ENCODE assay signal across 17 cellular contexts in genomic region chr2:68371581-68371980, GRCh38. TPM values are rescaled to one million over a fixed set of nuclear protein-coding genes. Genes with fewer than 3 reads are reported as not detected.
A peak's percentile ranks its signal among the peaks of the same experiment; 100 is the strongest.
DNase-seq lines count a peak whose midpoint lies in the region; ATAC-seq and TF ChIP-seq lines count a peak whose summit lies in the region.
"Had no signal": no experiment of that assay in that cellular context is flagged by ENCODE, and none has a peak within 500 bp of the region (broad histone marks: within the 10 kb centered on the region; RNA-seq: fewer than 3 reads in every experiment).

No MANE protein-coding gene starts in this region.

- H3K27ac ChIP-seq in CD8-positive, alpha-beta T cell (ENCODE audit: low read depth, low read length): no peak overlapping the region
- H3K27ac ChIP-seq in OCI-LY3 (ENCODE audit: low read length): peak overlapping the region; percentile 61
- H3K27ac ChIP-seq: ascending aorta, C4-2B, foreskin keratinocyte, psoas muscle, SJSA1 had no signal

- no peaks in the 10 kb centered on the region for H3K27me3 ChIP-seq in CD8-positive, alpha-beta T cell (ENCODE audit: insufficient read depth, low read length)
- H3K27me3 ChIP-seq in OCI-LY3 (ENCODE audit: low read depth, low read length): no peaks in the 10 kb centered on the region
- H3K27me3 ChIP-seq: ascending aorta, SJSA1 had no signal

- TF ChIP-seq CTCF in CD8-positive, alpha-beta T cell (IDR thresholded peaks at IDR 0.05): no peak
- TF ChIP-seq CTCF in OCI-LY3 (IDR thresholded peaks at IDR 0.05; ENCODE audit: low read depth, low read length): no peak

- H3K9me3 Mint-ChIP-seq in CD8-positive, alpha-beta T cell: no peaks in the 10 kb centered on the region
- H3K9me3 Mint-ChIP-seq in memory B cell: no peaks in the 10 kb centered on the region
- H3K9me3 Mint-ChIP-seq in activated CD4-positive, alpha-beta T cell treated with anti-CD3 and anti-CD28 coated beads, Interleukin-2, amount 10 ng/mL, durations not matched to agents 24 days and 14 days: peaks cover 9% of the 10 kb centered on the region

- ATAC-seq in CD8-positive, alpha-beta T cell: peak; percentile 62
- ATAC-seq in HG02610 (IDR thresholded peaks at IDR 0.05; ENCODE audit: unreplicated experiment) (peak; percentile 39), memory B cell (ENCODE audit: low read depth) (peak; percentile 23)
- ATAC-seq: foreskin keratinocyte, psoas muscle had no signal

- peaks cover 30% of the 10 kb centered on the region for H3K4me1 Mint-ChIP-seq in CD8-positive, alpha-beta T cell (ENCODE audit: low read depth)
- peaks cover 70% of the 10 kb centered on the region for H3K4me1 Mint-ChIP-seq in memory B cell
- H3K4me1 Mint-ChIP-seq in activated CD4-positive, alpha-beta T cell treated with anti-CD3 and anti-CD28 coated beads, Interleukin-2, amount 10 ng/mL, durations not matched to agents 24 days and 14 days: peaks cover 12% of the 10 kb centered on the region

- peak overlapping the region; percentile 19 for H3K27ac Mint-ChIP-seq in CD8-positive, alpha-beta T cell
- peak overlapping the region; percentile 47 for H3K27ac Mint-ChIP-seq in memory B cell
- H3K27ac Mint-ChIP-seq in activated CD4-positive, alpha-beta T cell treated with anti-CD3 and anti-CD28 coated beads, Interleukin-2, amount 10 ng/mL, durations not matched to agents 24 days and 14 days: no peak overlapping the region

- H3K9me3 ChIP-seq in CD8-positive, alpha-beta T cell (ENCODE audit: low read length): no peaks in the 10 kb centered on the region
- H3K9me3 ChIP-seq in OCI-LY3 (ENCODE audit: insufficient read depth, low read length): no peaks in the 10 kb centered on the region
- H3K9me3 ChIP-seq: ascending aorta, psoas muscle, SJSA1 had no signal

- H2AFZ ChIP-seq in OCI-LY3 (ENCODE audit: low read depth, low read length): no peak overlapping the region

- no peak overlapping the region for H3K4me3 ChIP-seq in CD8-positive, alpha-beta T cell (ENCODE audit: low read depth, low read length)
- H3K4me3 ChIP-seq in OCI-LY3 (ENCODE audit: low read length): peak overlapping the region; percentile 37
- H3K4me3 ChIP-seq: ascending aorta, psoas muscle, SJSA1 had no signal

- H3K36me3 ChIP-seq in CD8-positive, alpha-beta T cell (ENCODE audit: insufficient read depth, low read length): no peaks in the 10 kb centered on the region
- H3K36me3 ChIP-seq in OCI-LY3 (replicated peaks; ENCODE audit: low read depth, low read length): peaks cover 53% of the 10 kb centered on the region
- H3K36me3 ChIP-seq: ascending aorta, SJSA1 had no signal

- peak overlapping the region; percentile 12 for H3K4me3 Mint-ChIP-seq in CD8-positive, alpha-beta T cell
- H3K4me3 Mint-ChIP-seq in memory B cell: peak overlapping the region; percentile 46
- H3K4me3 Mint-ChIP-seq in activated CD4-positive, alpha-beta T cell treated with anti-CD3 and anti-CD28 coated beads, Interleukin-2, amount 10 ng/mL, durations not matched to agents 24 days and 14 days: no peak overlapping the region

- DNase-seq in CD8-positive, alpha-beta T cell: no peak
- DNase-seq in memory B cell (ENCODE audit: low spot score in 2 of 2) (no peak), NCI-H187 treated with DMSO at 0.1 percent for 48 hours (lab: John Stamatoyannopoulos, UW) (no peak), UCSD-AML1 (lab: John Stamatoyannopoulos, UW; ENCODE audit: unreplicated experiment) (no peak)
- no peak for DNase-seq in activated CD4-positive, alpha-beta T cell treated with anti-CD3 and anti-CD28 coated beads, Interleukin-2, amount 10 ng/mL, durations not matched to agents 24 days and 14 days
- no peak for DNase-seq in stimulated activated CD4-positive, alpha-beta T cell treated with anti-CD3 and anti-CD28 coated beads, Interleukin-12 subunit alpha, Interleukin-12 subunit beta, amount 100 ng/mL, for 4 hours
- DNase-seq: effector CD4-positive, alpha-beta T cell; foreskin keratinocyte; GDM1; NCI-H187; psoas muscle; stimulated activated CD4-positive, alpha-beta T cell treated with anti-CD3 and anti-CD28 coated beads, Interleukin-4, amount 100 ng/mL, for 1 hour had no signal

- intact Hi-C loops in CD8-positive, alpha-beta T cell (cut with DNase I, micrococcal nuclease): no loop called here
- intact Hi-C loops in activated CD4-positive, alpha-beta T cell treated with anti-CD3 and anti-CD28 coated beads, Interleukin-2, amount 10 ng/mL, durations not matched to agents 24 days and 14 days (cut with micrococcal nuclease): loop anchor here (2.0 kb wide), 1 partner anchor 15 kb away; no protein-coding TSS in a partner anchor

- no peaks in the 10 kb centered on the region for H3K27me3 Mint-ChIP-seq in CD8-positive, alpha-beta T cell (ENCODE audit: low read depth)
- no peaks in the 10 kb centered on the region for H3K27me3 Mint-ChIP-seq in memory B cell
- peaks cover 42% of the 10 kb centered on the region for H3K27me3 Mint-ChIP-seq in activated CD4-positive, alpha-beta T cell treated with anti-CD3 and anti-CD28 coated beads, Interleukin-2, amount 10 ng/mL, durations not matched to agents 24 days and 14 days

- H3K9ac ChIP-seq in OCI-LY3 (ENCODE audit: low read length): 0 out of 2 replicates have a peak overlapping the region, but pooled peaks have one; percentile 17

- CTCF ChIA-PET in CD8-positive, alpha-beta T cell (lab: Charles Lee): interaction anchor here (0.7 to 1.7 kb wide), 3 partner anchors 17 to 123 kb away, joined by 3 to 7 read pairs (median 4); no protein-coding TSS in a partner anchor

- H3K79me2 ChIP-seq in OCI-LY3 (ENCODE audit: low read length): peaks cover 100% of the 10 kb centered on the region

- H3K4me1 ChIP-seq in CD8-positive, alpha-beta T cell (ENCODE audit: insufficient read depth, low read length): peaks cover 4% of the 10 kb centered on the region
- peaks cover 90% of the 10 kb centered on the region for H3K4me1 ChIP-seq in OCI-LY3 (ENCODE audit: low read length)
- H3K4me1 ChIP-seq: psoas muscle, SJSA1 had no signal

- H3K36me3 Mint-ChIP-seq in CD8-positive, alpha-beta T cell: peaks cover 6% of the 10 kb centered on the region
- H3K36me3 Mint-ChIP-seq in memory B cell: peaks cover 31% of the 10 kb centered on the region
- peaks cover 2% of the 10 kb centered on the region for H3K36me3 Mint-ChIP-seq in activated CD4-positive, alpha-beta T cell treated with anti-CD3 and anti-CD28 coated beads, Interleukin-2, amount 10 ng/mL, durations not matched to agents 24 days and 14 days (ENCODE audit: low read depth)

- peaks cover 92% of the 10 kb centered on the region for H4K20me1 ChIP-seq in OCI-LY3 (ENCODE audit: insufficient read depth, low read length)

- POLR2A ChIA-PET in CD8-positive, alpha-beta T cell (lab: Charles Lee): interaction anchor here (0.8 kb wide), 1 partner anchor 55 kb away, joined by 3 read pairs; no protein-coding TSS in a partner anchor

- H3K4me2 ChIP-seq in OCI-LY3 (ENCODE audit: low read length): peak overlapping the region; percentile 65

RNA-seq across cellular contexts. Expression of gene PLEK, which starts 6.5 kb away (rescaled TPM):
- total RNA-seq in CD8-positive, alpha-beta T cell: 10 to 100 TPM; 10.3 to 11.6 TPM
- 0.26 and 0.62 TPM in 2 replicates for total RNA-seq in activated CD4-positive, alpha-beta T cell treated with anti-CD3 and anti-CD28 coated beads, Interleukin-2, amount 10 ng/mL, durations not matched to agents 24 days and 14 days
- total RNA-seq: foreskin keratinocyte, SJSA1 had no signal

RNA-seq across cellular contexts. Expression of gene CNRIP1, which starts 51.8 kb away (rescaled TPM):
- total RNA-seq in CD8-positive, alpha-beta T cell: not detected
- not detected in 2 replicates for total RNA-seq in activated CD4-positive, alpha-beta T cell treated with anti-CD3 and anti-CD28 coated beads, Interleukin-2, amount 10 ng/mL, durations not matched to agents 24 days and 14 days
